17 cellular contexts compared by ENCODE assay signal in genomic region chr1:168726719-168727118, GRCh38. TPM values are rescaled to one million over a fixed set of nuclear protein-coding genes. Genes with fewer than 3 reads are reported as not detected.
"Had no signal": no experiment of that assay in that cellular context is flagged by ENCODE, and none has a peak within 500 bp of the region (broad histone marks: within the 10 kb centered on the region; RNA-seq: fewer than 3 reads in every experiment).

No MANE protein-coding gene starts in this region.

- H3K4me3 ChIP-seq: colonic mucosa, gastrocnemius medialis, hepatocyte, neural progenitor cell, transverse colon had no signal

- H3K4me1 ChIP-seq: colonic mucosa, neural progenitor cell, transverse colon had no signal

- H3K27ac Mint-ChIP-seq: activated CD8-positive, alpha-beta T cell treated with anti-CD3 and anti-CD28 coated beads, Interleukin-2, amount 10 ng/mL, durations not matched to agents 7 days and 5 days; activated naive CD8-positive, alpha-beta T cell treated with anti-CD3 and anti-CD28 coated beads, Interleukin-2, amount 50 U/mL, for 24 hours; activated T-helper 1 cell treated with anti-CD3 and anti-CD28 coated beads, Interleukin-12 subunit alpha, Interleukin-12 subunit beta, Interleukin-2, Interleukin-4 antibody, amounts not matched to agents 30 ng/mL and 10 ng/mL and 1 ng/mL, durations not matched to agents 14 hours and 24 hours and 36 hours; neural progenitor cell; T-cell had no signal

- H3K4me1 Mint-ChIP-seq: activated naive CD8-positive, alpha-beta T cell treated with anti-CD3 and anti-CD28 coated beads, Interleukin-2, amount 50 U/mL, for 24 hours; neural progenitor cell had no signal

- H3K4me3 Mint-ChIP-seq: activated CD8-positive, alpha-beta T cell treated with anti-CD3 and anti-CD28 coated beads, Interleukin-2, amount 10 ng/mL, durations not matched to agents 7 days and 5 days; activated naive CD8-positive, alpha-beta T cell treated with anti-CD3 and anti-CD28 coated beads, Interleukin-2, amount 50 U/mL, for 24 hours; activated T-helper 1 cell treated with anti-CD3 and anti-CD28 coated beads, Interleukin-12 subunit alpha, Interleukin-12 subunit beta, Interleukin-2, Interleukin-4 antibody, amounts not matched to agents 30 ng/mL and 10 ng/mL and 1 ng/mL, durations not matched to agents 14 hours and 24 hours and 36 hours; neural progenitor cell; T-cell had no signal

- H3K36me3 Mint-ChIP-seq: neural progenitor cell, T-cell had no signal

- H3K9me3 Mint-ChIP-seq: activated naive CD8-positive, alpha-beta T cell treated with anti-CD3 and anti-CD28 coated beads, Interleukin-2, amount 50 U/mL, for 24 hours; activated T-helper 1 cell treated with anti-CD3 and anti-CD28 coated beads, Interleukin-12 subunit alpha, Interleukin-12 subunit beta, Interleukin-2, Interleukin-4 antibody, amounts not matched to agents 30 ng/mL and 10 ng/mL and 1 ng/mL, durations not matched to agents 14 hours and 24 hours and 36 hours; T-cell had no signal

- ATAC-seq: activated CD8-positive, alpha-beta T cell treated with anti-CD3 and anti-CD28 coated beads, Interleukin-2, amount 10 ng/mL, durations not matched to agents 7 days and 5 days; activated naive CD8-positive, alpha-beta T cell treated with anti-CD3 and anti-CD28 coated beads, Interleukin-2, amount 50 U/mL, for 24 hours; gastrocnemius medialis; T-cell had no signal

- H3K27ac ChIP-seq: colonic mucosa, hepatocyte, neural progenitor cell, WERI-Rb-1 had no signal

- H3K9me3 ChIP-seq: colonic mucosa, gastrocnemius medialis, transverse colon had no signal

- DNase-seq: activated CD4-positive, alpha-beta T cell treated with anti-CD3 and anti-CD28 coated beads for 48 hours; activated CD8-positive, alpha-beta T cell treated with anti-CD3 and anti-CD28 coated beads, Interleukin-2, amount 10 ng/mL, durations not matched to agents 7 days and 5 days; activated naive CD4-positive, alpha-beta T cell; activated naive CD8-positive, alpha-beta T cell treated with anti-CD3 and anti-CD28 coated beads, Interleukin-2, amount 50 U/mL, for 24 hours; caudate nucleus; colonic mucosa; gastrocnemius medialis; kidney; stimulated activated CD4-positive, alpha-beta T cell treated with anti-CD3 and anti-CD28 coated beads, Interleukin-4, amount 100 ng/mL, for 24 hours; T-cell; transverse colon; WERI-Rb-1 had no signal

- H3K36me3 ChIP-seq: colonic mucosa, gastrocnemius medialis, neural progenitor cell, transverse colon, WERI-Rb-1 had no signal

- H3K27me3 ChIP-seq: colonic mucosa, gastrocnemius medialis, hepatocyte, neural progenitor cell, transverse colon had no signal

- H3K9ac ChIP-seq: neural progenitor cell had no signal

RNA-seq across cellular contexts. Expression of gene DPT, which starts 2.3 kb away (rescaled TPM):
- total RNA-seq: activated CD8-positive, alpha-beta T cell treated with anti-CD3 and anti-CD28 coated beads, Interleukin-2, amount 10 ng/mL, durations not matched to agents 7 days and 5 days; activated T-helper 1 cell treated with anti-CD3 and anti-CD28 coated beads, Interleukin-12 subunit alpha, Interleukin-12 subunit beta, Interleukin-2, Interleukin-4 antibody, amounts not matched to agents 30 ng/mL and 10 ng/mL and 1 ng/mL, durations not matched to agents 14 hours and 24 hours and 36 hours; endothelial cell of umbilical vein; SK-MEL-5; T-cell had no signal
